24 cellular contexts compared by ENCODE assay signal in the genomic region with DNA sequence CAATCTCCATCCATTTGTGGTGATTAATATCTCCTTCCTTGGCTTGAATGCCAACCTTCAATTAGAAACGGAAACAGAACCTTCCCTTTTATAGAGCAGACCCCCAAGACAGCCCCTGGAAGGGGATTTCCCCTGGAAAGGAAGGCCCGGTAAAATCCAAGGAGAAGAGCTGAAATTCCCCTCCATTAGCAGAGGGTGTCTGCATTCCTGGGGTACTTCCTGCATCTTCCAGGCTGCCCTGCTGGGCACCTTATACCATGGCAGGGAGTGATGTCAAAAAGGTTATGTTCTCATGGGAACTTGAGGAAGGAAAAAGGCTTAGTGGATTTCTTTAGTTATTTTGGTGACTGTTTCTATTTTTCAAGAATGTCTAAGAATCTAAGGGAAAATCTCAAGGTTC.
DNase-seq lines count a peak whose midpoint lies in the region; ATAC-seq, FAIRE-seq and TF ChIP-seq lines count a peak whose summit lies in the region.
"Had no signal": no experiment of that assay in that cellular context is flagged by ENCODE, and none has a peak within 500 bp of the region (broad histone marks: within the 10 kb centered on the region; RNA-seq: fewer than 3 reads in every experiment).

No MANE protein-coding gene starts in this region.

- no peak overlapping the region for H4K5ac ChIP-seq in IMR-90 (ENCODE audit: low read depth, low read length)

- dilution Hi-C loops in IMR-90 (cut with HindIII; ENCODE audit: low sequenced_read_pairs, unreplicated experiment): no loop called here

- H3K27ac ChIP-seq in BLaER1: no peak overlapping the region
- no peak overlapping the region for H3K27ac ChIP-seq in GM23338 (ENCODE audit: low read depth)
- H3K27ac ChIP-seq in IMR-90 (ENCODE audit: insufficient read depth, low read length): peak overlapping the region; percentile 73; the same call in 1 of the 2 replicates
- H3K27ac ChIP-seq in endodermal cell (ENCODE audit: low read depth, low read length): no peak overlapping the region
- H3K27ac ChIP-seq in pancreas: no peak overlapping the region
- H3K27ac ChIP-seq: A549, C4-2B, GM23248 had no signal

- POLR2A ChIA-PET in IMR-90 (lab: Charles Lee; ENCODE audit: unreplicated experiment): no interaction called here

- DNase-seq in GM23338 (ENCODE audit: low spot score) (peak; percentile 27), IMR-90 (no peak), endodermal cell (peak; percentile 29), pancreas (no peak)
- DNase-seq: 8988T; ACHN; AML-193; BE2C; Caco-2; CD4-positive, CD25-positive, alpha-beta regulatory T cell; CD8-positive, alpha-beta T cell; DMS153; GM23248; H9; HFFc6 had no signal

- TF ChIP-seq RAD21 in IMR-90 (IDR thresholded peaks at IDR 0.05; ENCODE audit: low read length): no peak

- H3K4me2 ChIP-seq in BLaER1 (peak overlapping the region; percentile 67), GM23338 (no peak overlapping the region), IMR-90 (ENCODE audit: low read depth, low read length) (peak overlapping the region; percentile 4; the same call in 1 of the 2 replicates)
- H3K4me2 ChIP-seq: A549 had no signal

- H4K20me1 ChIP-seq in BLaER1: no peaks in the 10 kb centered on the region
- H4K20me1 ChIP-seq in GM23338 (replicated peaks; ENCODE audit: insufficient read depth): no peaks in the 10 kb centered on the region
- no peaks in the 10 kb centered on the region for H4K20me1 ChIP-seq in IMR-90 (ENCODE audit: insufficient read depth, low read length)

- no TSS peak for BruUV-seq in IMR-90 (replicated peaks; lab: Mats Ljungman, UMichigan)

- H2BK120ac ChIP-seq in IMR-90 (ENCODE audit: low read depth, low read length): peak overlapping the region; percentile 44

- no peaks in the 10 kb centered on the region; the same call in 1 of the 2 replicates for H3K9me1 ChIP-seq in IMR-90 (ENCODE audit: insufficient read depth, low read length)

- no peaks in the 10 kb centered on the region for H3F3A ChIP-seq in GM23338 (replicated peaks; ENCODE audit: low read depth)

- H4K91ac ChIP-seq in IMR-90 (ENCODE audit: insufficient read depth, low read depth, low read length): peak overlapping the region; percentile 25; the same call in 1 of the 2 replicates

- peak overlapping the region in 1 of 2 experiments; percentile 59; a peak in 1 of 4 replicates for H4K8ac ChIP-seq in IMR-90 (ENCODE audit: low read depth in 2 of 2, low read length in 2 of 2)

- H2AK5ac ChIP-seq in IMR-90 (ENCODE audit: low read depth, low read length): no peak overlapping the region

- H3K27me3 Mint-ChIP-seq in GM23338 (ENCODE audit: insufficient read depth, low read depth, poor library complexity): no peaks in the 10 kb centered on the region
- no peaks in the 10 kb centered on the region for H3K27me3 Mint-ChIP-seq in endodermal cell (ENCODE audit: insufficient read depth)

- H3K9ac ChIP-seq in BLaER1 (no peak overlapping the region), IMR-90 (ENCODE audit: low read depth, low read length) (no peak overlapping the region), endodermal cell (ENCODE audit: extremely low read depth, low read length, poor library complexity, severe bottlenecking) (no peak overlapping the region)
- H3K9ac ChIP-seq: GM23248 had no signal

- WGBS in IMR-90 (ENCODE audit: extremely low coverage in 2 of 2, insufficient read length in 1 of 2), 2 experiments: no CpG with 5 or more reads among the region's 2 CpGs
- 64% methylated on average over 2 of the region's 2 CpGs; no CpG with 5 or more reads in 1 of the 2 experiments for WGBS in endodermal cell (ENCODE audit: insufficient coverage in 1 of 2, insufficient read length in 1 of 2), 2 experiments
- WGBS in pancreas, 2 donors: 40 to 56% methylated on average over 2 of the region's 2 CpGs

- peak overlapping the region; percentile 75 for H2AK9ac ChIP-seq in IMR-90 (replicated peaks; ENCODE audit: low read depth, low read length, poor library complexity)

- no peak overlapping the region; the same call in 1 of the 2 replicates for H3K56ac ChIP-seq in IMR-90 (ENCODE audit: extremely low read depth, insufficient read depth, low read length)

- H3K36me3 ChIP-seq in BLaER1 (no peaks in the 10 kb centered on the region), GM23338 (ENCODE audit: insufficient read depth) (no peaks in the 10 kb centered on the region), IMR-90 (ENCODE audit: control insufficient read depth, insufficient read depth, low read length) (no peaks in the 10 kb centered on the region), endodermal cell (ENCODE audit: control insufficient read depth, insufficient read depth, low read length) (no peaks in the 10 kb centered on the region), pancreas (no peaks in the 10 kb centered on the region)
- H3K36me3 ChIP-seq: BE2C had no signal

- H3K14ac ChIP-seq in IMR-90 (replicated peaks; ENCODE audit: low read depth, low read length): no peak overlapping the region; the same call in 1 of the 2 replicates

- H3K36me3 Mint-ChIP-seq in GM23338 (ENCODE audit: low read depth) (no peaks in the 10 kb centered on the region), endodermal cell (ENCODE audit: low read depth) (no peaks in the 10 kb centered on the region)
- H3K36me3 Mint-ChIP-seq: CD4-positive, CD25-positive, alpha-beta regulatory T cell; CD8-positive, alpha-beta T cell had no signal

- no peaks in the 10 kb centered on the region for H3K79me1 ChIP-seq in IMR-90 (ENCODE audit: low read depth in 1 of 2, low read length in 2 of 2)

- FAIRE-seq in pancreas (lab: Jason Lieb, UNC): no peak
- FAIRE-seq: A549, G401.6, GM12892, GM19239 had no signal

- peak overlapping the region; percentile 65 for H3K4ac ChIP-seq in IMR-90 (ENCODE audit: low read depth, low read length)

- H3K4me1 Mint-ChIP-seq in GM23338 (peaks cover 18% of the 10 kb centered on the region), endodermal cell (no peaks in the 10 kb centered on the region)
- H3K4me1 Mint-ChIP-seq: CD4-positive, CD25-positive, alpha-beta regulatory T cell had no signal

- H2BK5ac ChIP-seq in IMR-90 (ENCODE audit: low read depth, low read length, poor library complexity, severe bottlenecking): peak overlapping the region; percentile 62

- TF ChIP-seq CTCF in GM23338 (conservative IDR thresholded peaks at IDR 0.05; ENCODE audit: low read depth in 2 of 2): no peak
- TF ChIP-seq CTCF in IMR-90 (conservative IDR thresholded peaks at IDR 0.05; ENCODE audit: low read depth, low read length): no peak
- no peak for TF ChIP-seq CTCF in endodermal cell (conservative IDR thresholded peaks at IDR 0.05)
- TF ChIP-seq CTCF in pancreas (IDR thresholded peaks at IDR 0.05): no peak

- H3K4me3 Mint-ChIP-seq in GM23338 (no peak overlapping the region), endodermal cell (no peak overlapping the region)
- H3K4me3 Mint-ChIP-seq: CD4-positive, CD25-positive, alpha-beta regulatory T cell; CD8-positive, alpha-beta T cell; H9; HFFc6 had no signal

- no peaks in the 10 kb centered on the region for H3K9me3 ChIP-seq in BLaER1
- no peaks in the 10 kb centered on the region for H3K9me3 ChIP-seq in IMR-90 (ENCODE audit: control insufficient read depth, insufficient read depth, low read length)
- H3K9me3 ChIP-seq in endodermal cell (ENCODE audit: control insufficient read depth, low read length): no peaks in the 10 kb centered on the region
- H3K9me3 ChIP-seq in pancreas: no peaks in the 10 kb centered on the region
- H3K9me3 ChIP-seq: A549, BE2C, Caco-2 had no signal

- H3K4me1 ChIP-seq in BLaER1 (peaks cover 18% of the 10 kb centered on the region), GM23338 (ENCODE audit: insufficient read depth) (no peaks in the 10 kb centered on the region), IMR-90 (ENCODE audit: control insufficient read depth, insufficient read depth, low read length) (peaks cover 6% of the 10 kb centered on the region), endodermal cell (ENCODE audit: control insufficient read depth, insufficient read depth, low read length) (no peaks in the 10 kb centered on the region), pancreas (no peaks in the 10 kb centered on the region)
- H3K4me1 ChIP-seq: A549, BE2C, Caco-2 had no signal

- H3K27me3 ChIP-seq in BLaER1: no peaks in the 10 kb centered on the region
- no peaks in the 10 kb centered on the region for H3K27me3 ChIP-seq in GM23338 (ENCODE audit: insufficient read depth)
- H3K27me3 ChIP-seq in IMR-90 (ENCODE audit: control insufficient read depth, insufficient read depth, low read length): peaks cover 2% of the 10 kb centered on the region; the same call in 1 of the 2 replicates
- H3K27me3 ChIP-seq in endodermal cell (ENCODE audit: control insufficient read depth, insufficient read depth, low read length, poor library complexity, severe bottlenecking): no peaks in the 10 kb centered on the region
- H3K27me3 ChIP-seq in pancreas: no peaks in the 10 kb centered on the region

- peak overlapping the region; percentile 73 for H3K18ac ChIP-seq in IMR-90 (ENCODE audit: low read depth, low read length)

- no peak overlapping the region for H3K4me3 ChIP-seq in BLaER1
- H3K4me3 ChIP-seq in GM23338: no peak overlapping the region
- H3K4me3 ChIP-seq in IMR-90 (ENCODE audit: insufficient read depth, low read depth, low read length): no peak overlapping the region
- H3K4me3 ChIP-seq in endodermal cell (ENCODE audit: low read length): no peak overlapping the region
- H3K4me3 ChIP-seq in pancreas: no peak overlapping the region
- H3K4me3 ChIP-seq: A549, GM23248 had no signal

- TF ChIP-seq POLR2A in IMR-90 (IDR thresholded peaks at IDR 0.05; ENCODE audit: low read depth, low read length): no peak

- H3K9me2 ChIP-seq in GM23338 (ENCODE audit: insufficient read depth): peaks cover 5% of the 10 kb centered on the region; the same call in 1 of the 2 replicates

- H3K79me2 ChIP-seq in GM23338 (replicated peaks; ENCODE audit: insufficient read depth): no peaks in the 10 kb centered on the region

- no peak overlapping the region; the same call in 1 of the 2 replicates for H2AFZ ChIP-seq in GM23338
- peak overlapping the region; percentile 19 for H2AFZ ChIP-seq in IMR-90 (replicated peaks; ENCODE audit: low read length, poor library complexity)
- H2AFZ ChIP-seq: GM23248 had no signal

- peak; percentile 71 for ATAC-seq in GM23338
- ATAC-seq in IMR-90 (ENCODE audit: low read depth): no peak
- ATAC-seq in pancreas: no peak
- no peak for ATAC-seq in HG02981 (IDR thresholded peaks at IDR 0.05; ENCODE audit: unreplicated experiment)
- no peak for ATAC-seq in HG03342 (IDR thresholded peaks at IDR 0.05; ENCODE audit: unreplicated experiment)
- ATAC-seq: A549; CD8-positive, alpha-beta T cell; HCT116 had no signal

- H2BK20ac ChIP-seq in IMR-90 (ENCODE audit: low read depth, low read length): peak overlapping the region; percentile 64

- intact Hi-C loops in IMR-90 (cut with micrococcal nuclease): no loop called here
- intact Hi-C loops in pancreas (cut with DNase I): no loop called here

- no peak overlapping the region for H2BK15ac ChIP-seq in IMR-90 (ENCODE audit: low read depth, low read length)

- H3K23ac ChIP-seq in IMR-90 (ENCODE audit: low read depth, low read length): peak overlapping the region; percentile 45; the same call in 1 of the 2 replicates

- in situ Hi-C loops in IMR-90 (cut with MboI; ENCODE audit: low sequenced_read_pairs): no loop called here

- H3K9me3 Mint-ChIP-seq in GM23338 (no peaks in the 10 kb centered on the region; the same call in 2 of the 3 replicates), endodermal cell (no peaks in the 10 kb centered on the region)
- H3K9me3 Mint-ChIP-seq: CD8-positive, alpha-beta T cell; H9 had no signal

- CTCF ChIA-PET in IMR-90 (lab: Yijun Ruan, JAX): no interaction called here

- H3K27ac Mint-ChIP-seq in GM23338: no peak overlapping the region
- H3K27ac Mint-ChIP-seq in endodermal cell: no peak overlapping the region
- H3K27ac Mint-ChIP-seq: CD4-positive, CD25-positive, alpha-beta regulatory T cell; CD8-positive, alpha-beta T cell; H9; HFFc6 had no signal

Comparison
In these comparisons a context has a peak if more than half of its experiments do, and no peak if none do; other contexts are left out.
1. DNase-seq: peak in GM23338 (single experiment) and endodermal cell (single experiment); none in IMR-90 (single experiment) and pancreas (0 of 6).